Comparison of ENCODE assay signal across 8 cellular contexts in the genomic region with DNA sequence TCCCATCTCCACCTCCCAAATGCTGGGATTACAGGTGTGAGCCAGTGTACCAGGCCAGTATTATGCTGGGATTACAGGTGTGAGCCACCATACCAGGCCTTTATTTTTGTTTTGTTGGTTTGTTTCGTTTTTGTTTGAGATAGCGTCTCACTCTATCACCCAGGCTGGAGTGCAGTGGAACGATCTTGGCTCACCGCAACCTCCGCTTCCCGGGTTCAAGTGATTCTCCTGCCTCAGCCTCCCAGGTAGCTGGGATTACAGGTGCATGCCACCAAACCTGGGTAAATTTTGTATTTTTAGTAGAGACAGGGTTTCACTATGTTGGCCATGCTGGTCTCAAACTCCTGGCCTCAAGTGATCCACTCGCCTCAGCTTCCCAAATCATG. TPM values are rescaled to one million over a fixed set of nuclear protein-coding genes. Genes with fewer than 3 reads are reported as not detected.
DNase-seq lines count a peak whose midpoint lies in the region; ATAC-seq, FAIRE-seq and TF ChIP-seq lines count a peak whose summit lies in the region.
"Not testable (repeated sequence)": the region's sequence is repeated elsewhere in the genome, so short reads cannot be mapped to it uniquely, and the experiment has no call there.

No MANE protein-coding gene starts in this region.

- intact Hi-C loops in CD8-positive, alpha-beta T cell (cut with DNase I, micrococcal nuclease); activated B cell treated with CpG ODN at 0.5 μM for 24 hours (cut with micrococcal nuclease): not testable (repeated sequence)

- not testable (repeated sequence) for H3K23ac ChIP-seq in H1 (ENCODE audit: insufficient read length)

- H4K5ac ChIP-seq in H1 (ENCODE audit: insufficient read length, low read depth, low read length): not testable (repeated sequence)

- not testable (repeated sequence) for H3K14ac ChIP-seq in H1 (ENCODE audit: insufficient read length)

- not testable (repeated sequence) for H3K9me3 ChIP-seq in CD8-positive, alpha-beta T cell (ENCODE audit: low read length); H1 (ENCODE audit: insufficient read depth in 2 of 2, low read depth in 1 of 2, low read length in 1 of 2); liver (ENCODE audit: control insufficient read depth in 4 of 4, low read length in 3 of 4); tibial nerve

- H3K4me1 ChIP-seq in CD8-positive, alpha-beta T cell (ENCODE audit: insufficient read depth, low read length): peaks cover 59% of the 10 kb centered on the region
- peaks cover 17 to 36% (median 26%) of the 10 kb centered on the region in 4 experiments for H3K4me1 ChIP-seq in H1 (replicated peaks in 1 of 4; ENCODE audit: control insufficient read depth in 3 of 4, insufficient read depth in 4 of 4, low read length in 3 of 4)
- peaks cover 12 to 37% (median 24%) of the 10 kb centered on the region in 4 donors for H3K4me1 ChIP-seq in liver (ENCODE audit: control insufficient read depth in 4 of 4, insufficient read depth in 4 of 4, low read length in 3 of 4)
- peaks cover 4 to 80% (median 64%) of the 10 kb centered on the region in 4 donors for H3K4me1 ChIP-seq in tibial nerve

- not testable (repeated sequence) for H3K9ac ChIP-seq in H1 (replicated peaks in 1 of 4; ENCODE audit: extremely low read depth in 1 of 4, low read depth in 3 of 4, low read length in 3 of 4)
- H3K9ac ChIP-seq in liver (ENCODE audit: low read depth in 1 of 2, low read length in 2 of 2): peak overlapping the region in 1 of 2 donors; percentile 37

- peak overlapping the region; percentile 73 for H3K4ac ChIP-seq in H1 (replicated peaks; ENCODE audit: insufficient read length, low read depth, low read length)

- H3K4me1 Mint-ChIP-seq in CD8-positive, alpha-beta T cell (ENCODE audit: low read depth): peaks cover 63% of the 10 kb centered on the region
- H3K4me1 Mint-ChIP-seq in activated B cell treated with CpG ODN at 0.5 μM for 24 hours (peaks cover 51% of the 10 kb centered on the region), progenitor cell of endocrine pancreas (ENCODE audit: low read depth) (peaks cover 36% of the 10 kb centered on the region)
- peaks cover 49% of the 10 kb centered on the region for H3K4me1 Mint-ChIP-seq in activated naive CD8-positive, alpha-beta T cell treated with anti-CD3 and anti-CD28 coated beads, Interleukin-2, amount 10 ng/mL, durations not matched to agents 7 days and 5 days

- POLR2A ChIA-PET in CD8-positive, alpha-beta T cell (lab: Charles Lee): interaction anchor here (0.6 kb wide), 1 partner anchor 11 kb away, joined by 3 read pairs; a partner anchor contains a TSS
- POLR2A ChIA-PET in activated B cell treated with CpG ODN at 0.5 μM for 24 hours (lab: Charles Lee) (interaction anchor here (0.6 to 14.1 kb wide), 16 partner anchors 9 to 175 kb away, joined by 3 to 380 read pairs (median 24); a partner anchor contains a TSS), H1 (lab: Charles Lee; ENCODE audit: partially characterized antibody) (interaction anchor here (1.0 to 24.2 kb wide), 5 partner anchors 14 to 70 kb away, joined by 3 to 673 read pairs (median 16); a partner anchor contains a TSS)
- POLR2A ChIA-PET in activated naive CD8-positive, alpha-beta T cell treated with anti-CD3 and anti-CD28 coated beads, Interleukin-2, amount 10 ng/mL, durations not matched to agents 7 days and 5 days (lab: Charles Lee): interaction anchor here (0.7 to 10.9 kb wide), 8 partner anchors 8 to 72 kb away, joined by 3 to 225 read pairs (median 34); a partner anchor contains a TSS

- H2BK12ac ChIP-seq in H1 (ENCODE audit: low read depth, low read length): peak overlapping the region; percentile 93; the same call in 1 of the 2 replicates

- not testable (repeated sequence) for H4K20me1 ChIP-seq in H1 (replicated peaks in 1 of 2; ENCODE audit: control insufficient read depth in 1 of 2, insufficient read depth in 2 of 2, low read length in 2 of 2)

- not testable (repeated sequence) for H2BK15ac ChIP-seq in H1 (ENCODE audit: low read length)

- H3K27me3 ChIP-seq in CD8-positive, alpha-beta T cell (ENCODE audit: insufficient read depth, low read length); H1 (replicated peaks in 1 of 4; ENCODE audit: control insufficient read depth in 3 of 4, extremely low read depth in 1 of 4, insufficient read depth in 3 of 4, low read length in 3 of 4); liver (ENCODE audit: control insufficient read depth in 4 of 4, insufficient read depth in 4 of 4, low read length in 3 of 4); tibial nerve: not testable (repeated sequence)

- peak overlapping the region; percentile 97 for H3K27ac Mint-ChIP-seq in CD8-positive, alpha-beta T cell
- peak overlapping the region; percentile 96 for H3K27ac Mint-ChIP-seq in activated B cell treated with CpG ODN at 0.5 μM for 24 hours
- H3K27ac Mint-ChIP-seq in activated naive CD8-positive, alpha-beta T cell treated with anti-CD3 and anti-CD28 coated beads, Interleukin-2, amount 10 ng/mL, durations not matched to agents 7 days and 5 days: peak overlapping the region; percentile 91
- peak overlapping the region; percentile 95 for H3K27ac Mint-ChIP-seq in progenitor cell of endocrine pancreas

- not testable (repeated sequence) for H3K36me3 Mint-ChIP-seq in CD8-positive, alpha-beta T cell; activated B cell treated with CpG ODN at 0.5 μM for 24 hours (ENCODE audit: low read depth); activated naive CD8-positive, alpha-beta T cell treated with anti-CD3 and anti-CD28 coated beads, Interleukin-2, amount 10 ng/mL, durations not matched to agents 7 days and 5 days; progenitor cell of endocrine pancreas (ENCODE audit: insufficient read depth)

- not testable (repeated sequence) for H2BK20ac ChIP-seq in H1 (ENCODE audit: low read length)

- H3K36me3 ChIP-seq in CD8-positive, alpha-beta T cell (ENCODE audit: insufficient read depth, low read length); H1 (ENCODE audit: control insufficient read depth in 2 of 4, insufficient read depth in 4 of 4, low read length in 3 of 4); liver (ENCODE audit: control insufficient read depth in 4 of 4, insufficient read depth in 3 of 4, low read depth in 1 of 4, low read length in 3 of 4); tibial nerve: not testable (repeated sequence)

- H2BK5ac ChIP-seq in H1 (ENCODE audit: low read depth, low read length): peak overlapping the region; percentile 96; the same call in 1 of the 2 replicates

- not testable (repeated sequence) for H3K18ac ChIP-seq in H1 (ENCODE audit: extremely low read depth, low read length)

- not testable (repeated sequence) for H4K8ac ChIP-seq in H1 (ENCODE audit: extremely low read depth, insufficient read depth, low read length)

- not testable (repeated sequence) for H4K91ac ChIP-seq in H1 (replicated peaks; ENCODE audit: insufficient read length, low read length)

- 92% methylated on average over 7 of the region's 7 CpGs; no CpG with 5 or more reads in 1 of the 2 experiments for WGBS in H1 (ENCODE audit: extremely low coverage in 1 of 2, insufficient coverage in 1 of 2, insufficient read length in 1 of 2, insufficient replicate concordance in 2 of 2, low coverage in 1 of 2, low lambda C conversion rate in 2 of 2, missing lambda C conversion rate in 1 of 2), 2 experiments
- 90% methylated on average over 7 of the region's 7 CpGs for WGBS in liver
- WGBS in tibial nerve, 2 donors: 89 to 93% methylated on average over 7 of the region's 7 CpGs

- CTCF ChIA-PET in CD8-positive, alpha-beta T cell (lab: Charles Lee): interaction anchor here (1.3 to 5.8 kb wide), 4 partner anchors 12 to 75 kb away, joined by 3 to 39 read pairs (median 5); a partner anchor contains a TSS
- CTCF ChIA-PET in activated B cell treated with CpG ODN at 0.5 μM for 24 hours (lab: Charles Lee): interaction anchor here (1.0 to 2.4 kb wide), 6 partner anchors 13 to 74 kb away, joined by 3 to 21 read pairs (median 6); a partner anchor contains a TSS
- CTCF ChIA-PET in H1 (lab: Charles Lee; ENCODE audit: partially characterized antibody): interaction anchor here (1.3 to 3.3 kb wide), 2 partner anchors 11 to 65 kb away, joined by 3 to 39 read pairs; a partner anchor contains a TSS

- ATAC-seq in CD8-positive, alpha-beta T cell; activated B cell treated with CpG ODN at 0.5 μM for 24 hours (ENCODE audit: low read depth); activated naive CD8-positive, alpha-beta T cell treated with anti-CD3 and anti-CD28 coated beads, Interleukin-2, amount 10 ng/mL, durations not matched to agents 7 days and 5 days (ENCODE audit: low read depth): not testable (repeated sequence)

- not testable (repeated sequence) for TF ChIP-seq CTCF in CD8-positive, alpha-beta T cell (IDR thresholded peaks at IDR 0.05); NB4 (IDR thresholded peaks at IDR 0.05; ENCODE audit: low read depth, low read length); activated B cell treated with CpG ODN at 0.5 μM for 24 hours (IDR thresholded peaks at IDR 0.05); H1 (IDR thresholded peaks at IDR 0.05; ENCODE audit: control extremely low read depth in 1 of 3, insufficient read depth in 1 of 3, low read depth in 1 of 3, low read length in 3 of 3); liver (IDR thresholded peaks at IDR 0.05; ENCODE audit: low read depth, low read length, missing input control); progenitor cell of endocrine pancreas (IDR thresholded peaks at IDR 0.05; ENCODE audit: unreplicated experiment); tibial nerve (IDR thresholded peaks at IDR 0.05)

- not testable (repeated sequence) for H3K79me1 ChIP-seq in H1 (ENCODE audit: low read depth, low read length)

- not testable (repeated sequence) for H2AFZ ChIP-seq in H1 (ENCODE audit: low read length)

- not testable (repeated sequence) for H2BK120ac ChIP-seq in H1 (replicated peaks; ENCODE audit: low read depth, low read length)

- not testable (repeated sequence) for H3K27me3 Mint-ChIP-seq in CD8-positive, alpha-beta T cell (ENCODE audit: low read depth); activated B cell treated with CpG ODN at 0.5 μM for 24 hours; activated naive CD8-positive, alpha-beta T cell treated with anti-CD3 and anti-CD28 coated beads, Interleukin-2, amount 10 ng/mL, durations not matched to agents 7 days and 5 days; progenitor cell of endocrine pancreas

- not testable (repeated sequence) for H3K79me2 ChIP-seq in H1 (ENCODE audit: control insufficient read depth in 1 of 2, insufficient read depth in 2 of 2, low read length in 2 of 2)

- TF ChIP-seq RAD21 in H1 (IDR thresholded peaks at IDR 0.05 in 1 of 2, conservative IDR thresholded peaks at IDR 0.05 in 1 of 2; ENCODE audit: low read depth in 2 of 2, low read length in 2 of 2); liver (IDR thresholded peaks at IDR 0.05): not testable (repeated sequence)

- not testable (repeated sequence) for TF ChIP-seq POLR2A in NB4 (IDR thresholded peaks at IDR 0.05; ENCODE audit: extremely low read depth, insufficient read length); H1 (IDR thresholded peaks at IDR 0.05; ENCODE audit: control extremely low read depth in 1 of 2, low read depth in 2 of 2, low read length in 2 of 2); tibial nerve (IDR thresholded peaks at IDR 0.05)

- H3K4me3 Mint-ChIP-seq in CD8-positive, alpha-beta T cell: peak overlapping the region; percentile 81
- H3K4me3 Mint-ChIP-seq in activated B cell treated with CpG ODN at 0.5 μM for 24 hours: not testable (repeated sequence)
- H3K4me3 Mint-ChIP-seq in activated naive CD8-positive, alpha-beta T cell treated with anti-CD3 and anti-CD28 coated beads, Interleukin-2, amount 10 ng/mL, durations not matched to agents 7 days and 5 days: peak overlapping the region; percentile 80
- H3K4me3 Mint-ChIP-seq in progenitor cell of endocrine pancreas (ENCODE audit: low read depth): peak overlapping the region; percentile 75

- H3K27ac ChIP-seq in CD8-positive, alpha-beta T cell (ENCODE audit: low read depth, low read length); H1 (ENCODE audit: low read depth, low read length): not testable (repeated sequence)
- H3K27ac ChIP-seq in liver (ENCODE audit: low read depth in 1 of 2, low read length in 2 of 2) (peak overlapping the region; percentile 90 to 96), tibial nerve (peak overlapping the region; percentile 93 to 99 (median 98))

- not testable (repeated sequence) for DNase-seq in CD8-positive, alpha-beta T cell; NB4 (ENCODE audit: low read depth); activated B cell treated with CpG ODN at 0.5 μM for 24 hours; activated naive CD8-positive, alpha-beta T cell treated with anti-CD3 and anti-CD28 coated beads, Interleukin-2, amount 10 ng/mL, durations not matched to agents 7 days and 5 days; H1 (ENCODE audit: low read depth in 1 of 2, low spot score in 2 of 2); progenitor cell of endocrine pancreas (ENCODE audit: low spot score, unreplicated experiment); tibial nerve (ENCODE audit: low spot score in 2 of 2)

- not testable (repeated sequence) for TF ChIP-seq EP300 in H1 (IDR thresholded peaks at IDR 0.05; ENCODE audit: borderline replicate concordance in 1 of 2, low read depth in 2 of 2, low read length in 2 of 2); tibial nerve (IDR thresholded peaks at IDR 0.05)

- H2AK5ac ChIP-seq in H1 (ENCODE audit: low read depth, low read length): peak overlapping the region; percentile 5; the same call in 1 of the 2 replicates

- not testable (repeated sequence) for H3K23me2 ChIP-seq in H1 (ENCODE audit: low read depth, low read length)

- H3K4me3 ChIP-seq in CD8-positive, alpha-beta T cell (ENCODE audit: low read depth, low read length); H1 (ENCODE audit: extremely low read depth in 1 of 4, insufficient read depth in 2 of 4, low read depth in 3 of 4, low read length in 4 of 4); liver (ENCODE audit: low read depth in 1 of 3, low read length in 3 of 3); tibial nerve: not testable (repeated sequence)
- peak overlapping the region; percentile 63 for H3K4me3 ChIP-seq in NB4 (ENCODE audit: low read depth, low read length)

- not testable (repeated sequence) for H3K9me3 Mint-ChIP-seq in CD8-positive, alpha-beta T cell; activated B cell treated with CpG ODN at 0.5 μM for 24 hours; activated naive CD8-positive, alpha-beta T cell treated with anti-CD3 and anti-CD28 coated beads, Interleukin-2, amount 10 ng/mL, durations not matched to agents 7 days and 5 days; progenitor cell of endocrine pancreas (ENCODE audit: low read depth)

- H3K56ac ChIP-seq in H1 (replicated peaks; ENCODE audit: insufficient read length, low read depth, low read length): not testable (repeated sequence)

- H3K4me2 ChIP-seq in H1 (ENCODE audit: insufficient read depth in 1 of 2, low read depth in 2 of 2, low read length in 2 of 2): peak overlapping the region in 1 of 2 experiments; percentile 74; a peak in 1 of 4 replicates

- FAIRE-seq in H1 (lab: Jason Lieb, UNC): not testable (repeated sequence)

RNA-seq across cellular contexts. Expression of a gene that starts 11.7 kb away (rescaled TPM):
- 100 to 1,000 TPM; 351 to 360 TPM for total RNA-seq in CD8-positive, alpha-beta T cell
- total RNA-seq in activated B cell treated with CpG ODN at 0.5 μM for 24 hours (175 and 180 TPM in 2 replicates), liver (10 to 100 TPM; 18.4 to 39.9 TPM), progenitor cell of endocrine pancreas (36.9 and 49.7 TPM in 2 replicates), tibial nerve (1,000 to 10,000 TPM; 1,317 to 2,202 (median 1,604) TPM)
- 100 to 1,000 TPM; 150 to 159 TPM for total RNA-seq in activated naive CD8-positive, alpha-beta T cell treated with anti-CD3 and anti-CD28 coated beads, Interleukin-2, amount 10 ng/mL, durations not matched to agents 7 days and 5 days
- 42.1 and 47.4 TPM in 2 replicates for total RNA-seq in H1 (2021; fragmentation: NEBNext Ultra II Directional; extraction: Animal tissue kit (Norgen Biotek cat#: 25700))
- polyA plus RNA-seq in H1 (2011; rRNA removed) (108 and 187 TPM in 2 replicates), liver (10 to 100 TPM; 47.4 to 69.0 TPM)
- 146 TPM for polyA plus RNA-seq in H1 (2011; cell fraction: cytosol; rRNA removed)
- 143 TPM for polyA plus RNA-seq in H1 (2011; cell fraction: nucleus; rRNA removed)
- 55.0 to 142 TPM (median 113 TPM) in 4 replicates for polyA plus RNA-seq in H1 (2012, experiment 1 of 2)
- polyA plus RNA-seq in H1 (2012, experiment 2 of 2): 62.5 TPM
- polyA plus RNA-seq in H1 (2013, experiment 1 of 2): 18.5 TPM
- 19.9 TPM for polyA plus RNA-seq in H1 (2013, experiment 2 of 2)
- polyA minus RNA-seq in H1 (2011; rRNA and poly(A)+ RNA removed): 63.3 and 82.3 TPM in 2 replicates
- polyA minus RNA-seq in H1 (2011; cell fraction: cytosol; rRNA and poly(A)+ RNA removed): 113 TPM
- polyA minus RNA-seq in H1 (2011; cell fraction: nucleus; rRNA and poly(A)+ RNA removed): 186 TPM

RNA-seq across cellular contexts. Expression of a gene that starts 45.9 kb away (rescaled TPM):
- total RNA-seq in CD8-positive, alpha-beta T cell: 10 to 100 TPM; 16.5 to 19.1 TPM
- total RNA-seq in activated B cell treated with CpG ODN at 0.5 μM for 24 hours: 42.6 and 42.9 TPM in 2 replicates
- total RNA-seq in activated naive CD8-positive, alpha-beta T cell treated with anti-CD3 and anti-CD28 coated beads, Interleukin-2, amount 10 ng/mL, durations not matched to agents 7 days and 5 days: 10 to 100 TPM; 28.5 to 34.4 TPM
- total RNA-seq in H1 (2021; fragmentation: NEBNext Ultra II Directional; extraction: Animal tissue kit (Norgen Biotek cat#: 25700)): 30.2 and 35.8 TPM in 2 replicates
- polyA plus RNA-seq in H1 (2011; rRNA removed): 13.7 and 25.6 TPM in 2 replicates
- 21.2 TPM for polyA plus RNA-seq in H1 (2011; cell fraction: cytosol; rRNA removed)
- polyA plus RNA-seq in H1 (2011; cell fraction: nucleus; rRNA removed): 8.3 TPM
- polyA plus RNA-seq in H1 (2012, experiment 1 of 2): 27.9 to 42.2 TPM (median 30.6 TPM) in 4 replicates
- polyA plus RNA-seq in H1 (2012, experiment 2 of 2): 4.2 TPM
- polyA plus RNA-seq in H1 (2013, experiment 1 of 2): 31.2 TPM
- polyA plus RNA-seq in H1 (2013, experiment 2 of 2): 32.0 TPM
- 28.0 and 35.9 TPM in 2 replicates for polyA minus RNA-seq in H1 (2011; rRNA and poly(A)+ RNA removed)
- polyA minus RNA-seq in H1 (2011; cell fraction: cytosol; rRNA and poly(A)+ RNA removed): 22.5 TPM
- polyA minus RNA-seq in H1 (2011; cell fraction: nucleus; rRNA and poly(A)+ RNA removed): 27.0 TPM
- 10 to 100 TPM in 1 of 2 donors, 1 to 10 TPM in 1; 6.9 to 11.0 TPM for total RNA-seq in liver
- 10 to 100 TPM in 1 of 2 donors, 1 to 10 TPM in 1; 9.5 to 13.9 TPM for polyA plus RNA-seq in liver
- total RNA-seq in progenitor cell of endocrine pancreas: 40.0 and 42.2 TPM in 2 replicates
- 10 to 100 TPM; 34.2 to 85.7 (median 54.2) TPM for total RNA-seq in tibial nerve

RNA-seq across cellular contexts. Expression of a gene that starts 46.2 kb away (rescaled TPM):
- 10 to 100 TPM; 46.6 to 48.0 TPM for total RNA-seq in CD8-positive, alpha-beta T cell
- total RNA-seq in activated B cell treated with CpG ODN at 0.5 μM for 24 hours (128 and 137 TPM in 2 replicates), liver (10 to 100 TPM; 36.8 to 49.8 TPM), progenitor cell of endocrine pancreas (85.3 and 85.9 TPM in 2 replicates), tibial nerve (10 to 100 TPM; 52.6 to 72.3 (median 61.9) TPM)
- 10 to 100 TPM; 89.2 to 89.8 TPM for total RNA-seq in activated naive CD8-positive, alpha-beta T cell treated with anti-CD3 and anti-CD28 coated beads, Interleukin-2, amount 10 ng/mL, durations not matched to agents 7 days and 5 days
- total RNA-seq in H1 (2021; fragmentation: NEBNext Ultra II Directional; extraction: Animal tissue kit (Norgen Biotek cat#: 25700)): 56.2 and 57.4 TPM in 2 replicates
- polyA plus RNA-seq in H1 (2011; rRNA removed) (33.6 and 53.1 TPM in 2 replicates), liver (10 to 100 TPM; 61.3 to 96.3 TPM)
- polyA plus RNA-seq in H1 (2011; cell fraction: cytosol; rRNA removed): 68.5 TPM
- 24.3 TPM for polyA plus RNA-seq in H1 (2011; cell fraction: nucleus; rRNA removed)
- polyA plus RNA-seq in H1 (2012, experiment 1 of 2): 51.6 to 58.4 TPM (median 55.8 TPM) in 4 replicates
- polyA plus RNA-seq in H1 (2012, experiment 2 of 2): 12.7 TPM
- 43.7 TPM for polyA plus RNA-seq in H1 (2013, experiment 1 of 2)
- polyA plus RNA-seq in H1 (2013, experiment 2 of 2): 47.2 TPM
- 18.3 and 23.7 TPM in 2 replicates for polyA minus RNA-seq in H1 (2011; rRNA and poly(A)+ RNA removed)
- polyA minus RNA-seq in H1 (2011; cell fraction: cytosol; rRNA and poly(A)+ RNA removed): 13.5 TPM
- polyA minus RNA-seq in H1 (2011; cell fraction: nucleus; rRNA and poly(A)+ RNA removed): 11.6 TPM
